ENCODE assay signal across 1 cellular context in the genomic region with DNA sequence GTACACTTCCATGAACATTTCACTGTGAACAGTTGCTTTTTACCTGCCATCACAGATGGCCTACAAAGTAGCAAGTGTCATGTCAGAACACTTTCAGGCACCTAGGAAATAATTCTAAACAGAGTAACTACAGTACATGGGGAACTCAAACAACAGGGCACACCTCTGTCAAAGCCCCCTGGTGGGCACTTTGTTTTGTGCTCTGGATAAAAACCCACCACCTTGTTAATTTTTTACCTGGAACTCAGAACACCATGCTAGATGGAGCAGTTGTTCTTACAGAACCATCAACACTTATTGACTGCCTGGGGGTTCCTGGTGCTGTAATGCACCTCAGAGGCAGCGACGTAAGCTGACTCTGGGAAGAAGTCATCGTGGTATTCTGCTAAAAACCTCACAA.
TF ChIP-seq lines count a peak whose summit lies in the region.

No MANE protein-coding gene starts in this region.

TF ChIP-seq in H1, 55 proteins besides CTCF, POLR2A, EP300 and RAD21:
- TF ChIP-seq POLR2AphosphoS5 (IDR thresholded peaks at IDR 0.05; ENCODE audit: low read depth, low read length): no peak
- no peak for TF ChIP-seq SIX5 (IDR thresholded peaks at IDR 0.05; ENCODE audit: low read depth, low read length)
- TF ChIP-seq TEAD4 (IDR thresholded peaks at IDR 0.05; ENCODE audit: low read depth, low read length): no peak
- TF ChIP-seq TCF12 (IDR thresholded peaks at IDR 0.05; ENCODE audit: low read depth, low read length): no peak
- no peak for TF ChIP-seq RXRA (IDR thresholded peaks at IDR 0.05; ENCODE audit: insufficient read depth, low read depth, low read length)
- no peak for TF ChIP-seq SP1 (IDR thresholded peaks at IDR 0.05; ENCODE audit: low read depth, low read length)
- TF ChIP-seq JUN (IDR thresholded peaks at IDR 0.05; ENCODE audit: low read depth, low read length): no peak
- no peak for TF ChIP-seq ATF2 (IDR thresholded peaks at IDR 0.05; ENCODE audit: low read length)
- TF ChIP-seq YY1 (IDR thresholded peaks at IDR 0.05; ENCODE audit: low read depth, low read length): no peak
- TF ChIP-seq MAFK (IDR thresholded peaks at IDR 0.05; ENCODE audit: low read depth, low read length): no peak
- TF ChIP-seq SP4 (IDR thresholded peaks at IDR 0.05; ENCODE audit: low read length): no peak
